In the genomic region with DNA sequence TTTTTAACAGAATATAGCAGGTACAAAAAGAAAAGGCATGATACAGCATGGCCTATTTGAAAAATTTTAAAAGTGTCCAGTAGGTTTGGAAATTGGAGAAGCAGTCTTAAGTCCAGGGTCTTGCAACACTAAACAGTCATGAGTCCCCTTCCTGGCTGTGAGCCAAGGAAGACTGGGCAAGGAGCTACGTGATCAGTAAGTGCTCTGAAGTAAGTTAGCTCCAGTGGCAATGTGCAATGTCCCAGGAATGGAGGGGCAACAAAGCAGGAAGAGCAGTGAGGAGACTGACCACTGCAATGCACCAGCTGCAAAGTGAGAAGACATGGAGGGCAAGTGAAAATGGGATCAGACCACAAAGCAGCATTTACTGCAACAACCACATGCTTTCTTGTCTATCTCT, we compare ENCODE assay signal across 8 cellular contexts.
DNase-seq lines count a peak whose midpoint lies in the region; ATAC-seq and TF ChIP-seq lines count a peak whose summit lies in the region.

No MANE protein-coding gene starts in this region.

- H3K36me3 ChIP-seq in fibroblast of lung (ENCODE audit: control insufficient read depth, insufficient read depth, low read length) (peaks cover 4% of the 10 kb centered on the region), prostate gland (peaks cover 0 to 6% of the 10 kb centered on the region in 2 donors)

- H3K27ac ChIP-seq in fibroblast of lung (ENCODE audit: insufficient read depth, low read length), result no peak overlapping the region
- H3K27ac ChIP-seq in prostate gland, result no peak overlapping the region

- H3K9me3 Mint-ChIP-seq in Calu3 (ENCODE audit: low read depth, unreplicated experiment), result no peaks in the 10 kb centered on the region

- H3K4me3 ChIP-seq in fibroblast of lung (replicated peaks in 1 of 4; ENCODE audit: control extremely low read depth in 1 of 4, insufficient read depth in 1 of 4, low read depth in 3 of 4, low read length in 4 of 4), result no peak overlapping the region
- no peak overlapping the region for H3K4me3 ChIP-seq in prostate gland

- intact Hi-C loops in Calu3 (cut with micrococcal nuclease; ENCODE audit: unreplicated experiment) (loop anchor here (5.0 kb wide), 1 partner anchor 37 kb away; no protein-coding TSS in a partner anchor), prostate gland (cut with DNase I) (no loop called here)

- 16% methylated on average over 1 of the region's 1 CpG for WGBS in prostate gland

- H3K36me3 Mint-ChIP-seq in Calu3 (ENCODE audit: insufficient read depth, unreplicated experiment), result peaks cover 51% of the 10 kb centered on the region

- no peak overlapping the region for H2AFZ ChIP-seq in fibroblast of lung (ENCODE audit: low read length)

- TF ChIP-seq POLR2A in prostate gland (IDR thresholded peaks at IDR 0.05), result no peak

- H3K79me2 ChIP-seq in fibroblast of lung (ENCODE audit: control insufficient read depth, insufficient read depth, low read length), result no peaks in the 10 kb centered on the region

- TF ChIP-seq CTCF in Calu3 (IDR thresholded peaks at IDR 0.05; ENCODE audit: unreplicated experiment) (no peak), fibroblast of lung (conservative IDR thresholded peaks at IDR 0.05 in 1 of 2, IDR thresholded peaks at IDR 0.05 in 1 of 2; ENCODE audit: low read depth in 1 of 2, low read length in 2 of 2) (peak in 1 of 2 donors; percentile 9), prostate gland (IDR thresholded peaks at IDR 0.05) (no peak)

- DNase-seq in Calu3 (peak; percentile 53), NOMO-1 treated with dmso at 0.1 percent for 144 hours (lab: John Stamatoyannopoulos, UW; ENCODE audit: unreplicated experiment) (peak; percentile 72), fibroblast of lung (ENCODE audit: low read depth in 2 of 2) (peak; percentile 93 to 94), prostate gland (ENCODE audit: low spot score) (peak; percentile 16)
- DNase-seq in stimulated activated CD8-positive, alpha-beta memory T cell treated with anti-CD3 and anti-CD28 coated beads, Interleukin-4, amount 100 ng/mL, for 48 hours, result no peak
- DNase-seq in activated CD8-positive, alpha-beta memory T cell treated with anti-CD3 and anti-CD28 coated beads, Interleukin-2, amount 50 U/mL, for 48 hours, result no peak

- no peaks in the 10 kb centered on the region for H4K20me1 ChIP-seq in fibroblast of lung (ENCODE audit: control insufficient read depth, extremely low read depth, insufficient read depth, low read length)

- H3K4me3 Mint-ChIP-seq in Calu3 (ENCODE audit: low read depth, unreplicated experiment), result no peak overlapping the region

- no peak overlapping the region for H3K4me2 ChIP-seq in fibroblast of lung (ENCODE audit: extremely low read depth, insufficient read depth, low read length)

- no peaks in the 10 kb centered on the region for H3K27me3 ChIP-seq in fibroblast of lung (ENCODE audit: control insufficient read depth, insufficient read depth, low read length)
- H3K27me3 ChIP-seq in prostate gland (replicated peaks; ENCODE audit: insufficient read depth), result no peaks in the 10 kb centered on the region

- H3K9ac ChIP-seq in fibroblast of lung (ENCODE audit: insufficient read depth, low read length), result no peak overlapping the region

- H3K9me3 ChIP-seq in fibroblast of lung (ENCODE audit: control insufficient read depth, insufficient read depth, low read depth, low read length) (no peaks in the 10 kb centered on the region), prostate gland (no peaks in the 10 kb centered on the region)

- H3K4me1 ChIP-seq in fibroblast of lung (ENCODE audit: control insufficient read depth, extremely low read depth, insufficient read depth, low read length) (no peaks in the 10 kb centered on the region), prostate gland (replicated peaks) (no peaks in the 10 kb centered on the region)

- ATAC-seq in GM21619 (IDR thresholded peaks at IDR 0.05; ENCODE audit: unreplicated experiment) (no peak), HG02840 (IDR thresholded peaks at IDR 0.05; ENCODE audit: low FRiP score, unreplicated experiment) (no peak)

- peak overlapping the region; percentile 39 for H3K27ac Mint-ChIP-seq in Calu3 (ENCODE audit: unreplicated experiment)

- CTCF ChIA-PET in Calu3 (lab: Charles Lee), result interaction anchor here (0.7 to 1.1 kb wide), 3 partner anchors 24 to 146 kb away, joined by 3 to 7 read pairs (median 3); no protein-coding TSS in a partner anchor

- BruUV-seq in Calu3 (replicated peaks; lab: Mats Ljungman, UMichigan), result no TSS peak

- no peaks in the 10 kb centered on the region for H3K27me3 Mint-ChIP-seq in Calu3 (ENCODE audit: unreplicated experiment)

- H3K4me1 Mint-ChIP-seq in Calu3 (ENCODE audit: low read depth, unreplicated experiment), result peaks cover 34% of the 10 kb centered on the region

Comparison
In these comparisons a context has a peak if more than half of its experiments do, and no peak if none do; other contexts are left out.
1. DNase-seq: peak in Calu3 (single experiment), NOMO-1 treated with dmso at 0.1 percent for 144 hours (single experiment), fibroblast of lung (2 of 2) and prostate gland (single experiment); none in stimulated activated CD8-positive, alpha-beta memory T cell treated with anti-CD3 and anti-CD28 coated beads, Interleukin-4, amount 100 ng/mL, for 48 hours (single experiment) and activated CD8-positive, alpha-beta memory T cell treated with anti-CD3 and anti-CD28 coated beads, Interleukin-2, amount 50 U/mL, for 48 hours (single experiment).